In genomic region chr17:28406478-28406824, GRCh38 we compare ENCODE assay signal across 8 cellular contexts. TPM values are rescaled to one million over a fixed set of nuclear protein-coding genes. Genes with fewer than 3 reads are reported as not detected.
DNase-seq lines count a peak whose midpoint lies in the region; ATAC-seq and TF ChIP-seq lines count a peak whose summit lies in the region.

No MANE protein-coding gene starts in this region.

- no peak for TF ChIP-seq CTCF in RWPE2 (IDR thresholded peaks at IDR 0.05; ENCODE audit: poor library complexity, severe bottlenecking)
- TF ChIP-seq CTCF in esophagus muscularis mucosa (IDR thresholded peaks at IDR 0.05) = no peak

- no peaks in the 10 kb centered on the region for H3K36me3 Mint-ChIP-seq in T-helper 1 cell treated with Interleukin-12 subunit alpha and Interleukin-12 subunit beta and Interleukin-4 antibody, amounts not matched to agents 30 μg/mL and 1 μg/mL, for 36 hours (ENCODE audit: low read depth)

- ATAC-seq in RWPE2 (ENCODE audit: low read depth) (no peak; the same call in 2 of the 3 replicates), HG02763 (IDR thresholded peaks at IDR 0.05; ENCODE audit: unreplicated experiment) (no peak)

- H3K4me3 Mint-ChIP-seq in T-helper 1 cell treated with Interleukin-12 subunit alpha and Interleukin-12 subunit beta and Interleukin-4 antibody, amounts not matched to agents 30 μg/mL and 1 μg/mL, for 36 hours = peak overlapping the region; percentile 68

- H3K4me1 ChIP-seq in RWPE2 (ENCODE audit: insufficient read depth, poor library complexity, severe bottlenecking) (peaks cover 29% of the 10 kb centered on the region), esophagus muscularis mucosa (peaks cover 9 to 26% (median 21%) of the 10 kb centered on the region in 4 donors), neuron (ENCODE audit: insufficient read depth, low read length) (peaks cover 18% of the 10 kb centered on the region)

- H3K27ac ChIP-seq in RWPE2 (ENCODE audit: poor library complexity, severe bottlenecking) (peak overlapping the region; percentile 82), esophagus muscularis mucosa (replicated peaks in 1 of 4) (peak overlapping the region in 2 of 4 donors; percentile 61 to 66)

- no peak for TF ChIP-seq POLR2A in esophagus muscularis mucosa (IDR thresholded peaks at IDR 0.05; ENCODE audit: low read depth)

- no peaks in the 10 kb centered on the region for H3K9me3 ChIP-seq in RWPE2 (ENCODE audit: severe bottlenecking)
- H3K9me3 ChIP-seq in esophagus muscularis mucosa = no peaks in the 10 kb centered on the region
- no peaks in the 10 kb centered on the region for H3K9me3 ChIP-seq in neuron (ENCODE audit: low read length)

- no peak for TF ChIP-seq EP300 in esophagus muscularis mucosa (IDR thresholded peaks at IDR 0.05)

- H3K27me3 Mint-ChIP-seq in T-helper 1 cell treated with Interleukin-12 subunit alpha and Interleukin-12 subunit beta and Interleukin-4 antibody, amounts not matched to agents 30 μg/mL and 1 μg/mL, for 36 hours (ENCODE audit: low read depth) = peaks cover 31% of the 10 kb centered on the region

- H3K27me3 ChIP-seq in RWPE2 (ENCODE audit: insufficient read depth, poor library complexity, severe bottlenecking) = no peaks in the 10 kb centered on the region
- peaks cover 0 to 3% (median 0%) of the 10 kb centered on the region in 4 donors for H3K27me3 ChIP-seq in esophagus muscularis mucosa
- peaks cover 3% of the 10 kb centered on the region for H3K27me3 ChIP-seq in neuron (ENCODE audit: insufficient read depth, low read length)

- H3K4me3 ChIP-seq in RWPE2 (ENCODE audit: severe bottlenecking) = peak overlapping the region; percentile 60
- peak overlapping the region; percentile 69 to 91 (median 76) for H3K4me3 ChIP-seq in esophagus muscularis mucosa
- H3K4me3 ChIP-seq in neuron (ENCODE audit: low read length) = peak overlapping the region; percentile 48

- peak overlapping the region; percentile 94 for H2AFZ ChIP-seq in neuron (ENCODE audit: low read depth, low read length)

- peak overlapping the region; percentile 15 for H3K27ac Mint-ChIP-seq in T-helper 1 cell treated with Interleukin-12 subunit alpha and Interleukin-12 subunit beta and Interleukin-4 antibody, amounts not matched to agents 30 μg/mL and 1 μg/mL, for 36 hours

- 44% methylated on average over 3 of the region's 9 CpGs for WGBS in esophagus muscularis mucosa

- DNase-seq in T-helper 1 cell (no peak), RWPE2 (ENCODE audit: low spot score) (no peak), esophagus muscularis mucosa (ENCODE audit: extremely low spot score) (no peak), middle frontal gyrus (ENCODE audit: extremely low spot score, low spot score) (no peak)
- DNase-seq in activated CD4-positive, alpha-beta T cell treated with anti-CD3 and anti-CD28 coated beads for 1 hour = no peak

- H3K36me3 ChIP-seq in RWPE2 (ENCODE audit: low read depth) (peaks cover 36% of the 10 kb centered on the region), esophagus muscularis mucosa (peaks cover 0 to 20% (median 9%) of the 10 kb centered on the region in 4 donors), neuron (ENCODE audit: insufficient read depth, low read length) (no peaks in the 10 kb centered on the region)

- intact Hi-C loops in esophagus muscularis mucosa (cut with DNase I) = no loop called here

- no peaks in the 10 kb centered on the region for H3K9me3 Mint-ChIP-seq in T-helper 1 cell treated with Interleukin-12 subunit alpha and Interleukin-12 subunit beta and Interleukin-4 antibody, amounts not matched to agents 30 μg/mL and 1 μg/mL, for 36 hours

- H3K4me1 Mint-ChIP-seq in T-helper 1 cell treated with Interleukin-12 subunit alpha and Interleukin-12 subunit beta and Interleukin-4 antibody, amounts not matched to agents 30 μg/mL and 1 μg/mL, for 36 hours (ENCODE audit: low read depth) = peaks cover 8% of the 10 kb centered on the region

RNA-seq across cellular contexts. Expression of gene SLC46A1, which starts 0.4 kb away (rescaled TPM):
- total RNA-seq in esophagus muscularis mucosa = 1 to 10 TPM; 4.6 to 9.6 (median 7.4) TPM

RNA-seq across cellular contexts. Expression of gene SARM1, which starts 35.0 kb away (rescaled TPM):
- total RNA-seq in esophagus muscularis mucosa = 10 to 100 TPM in 3 of 4 donors, 1 to 10 TPM in 1; 8.3 to 24.9 (median 13.8) TPM

RNA-seq across cellular contexts. Expression of gene VTN, which starts 36.3 kb away (rescaled TPM):
- total RNA-seq in esophagus muscularis mucosa = 1 to 10 TPM in 1 of 4 donors, under 1 TPM in 3; under 0.01 to 1.3 (median 0.58) TPM

RNA-seq across cellular contexts. Expression of gene SEBOX, which starts 41.5 kb away (rescaled TPM):
- total RNA-seq in esophagus muscularis mucosa = not detected

RNA-seq across cellular contexts. Expression of gene POLDIP2, which starts 49.1 kb away (rescaled TPM):
- total RNA-seq in esophagus muscularis mucosa = 10 to 100 TPM; 67.7 to 97.5 (median 81.4) TPM
